Comparison of ENCODE assay signal across 9 cellular contexts in genomic region chr22:37804502-37804885, GRCh38. TPM values are rescaled to one million over a fixed set of nuclear protein-coding genes. Genes with fewer than 3 reads are reported as not detected.
DNase-seq lines count a peak whose midpoint lies in the region; ATAC-seq and TF ChIP-seq lines count a peak whose summit lies in the region.
"Had no signal": no experiment of that assay in that cellular context is flagged by ENCODE, and none has a peak within 500 bp of the region (broad histone marks: within the 10 kb centered on the region; RNA-seq: fewer than 3 reads in every experiment).

No MANE protein-coding gene starts in this region.

- H3K4me3 ChIP-seq in adrenal gland (peak overlapping the region in 2 of 4 donors; percentile 25 to 60), liver (ENCODE audit: low read depth in 1 of 3, low read length in 3 of 3) (peak overlapping the region in 1 of 3 donors; percentile 61), tibial artery (peak overlapping the region; percentile 51 to 60)

- TF ChIP-seq POLR2A in adrenal gland (IDR thresholded peaks at IDR 0.05), result no peak

- H3K9me3 ChIP-seq in adrenal gland (replicated peaks in 1 of 3) (no peaks in the 10 kb centered on the region), liver (ENCODE audit: control insufficient read depth in 4 of 4, low read length in 3 of 4) (no peaks in the 10 kb centered on the region), tibial artery (no peaks in the 10 kb centered on the region)

- H3K27ac ChIP-seq in adrenal gland (peak overlapping the region in 3 of 5 donors; percentile 74 to 88 (median 83)), liver (ENCODE audit: low read depth in 1 of 2, low read length in 2 of 2) (peak overlapping the region; percentile 48 to 89), tibial artery (peak overlapping the region; percentile 67 to 83)

- 0 to 15% (median 4%) methylated on average over 3 to 27 of the region's 27 CpGs for WGBS in adrenal gland, 4 donors
- 3% methylated on average over 27 of the region's 27 CpGs for WGBS in liver

- intact Hi-C loops in adrenal gland (cut with DNase I) (no loop called here), tibial artery (cut with DNase I; ENCODE audit: low total_unique reads) (no loop called here)

- H3K36me3 ChIP-seq in adrenal gland (replicated peaks in 1 of 2) (no peaks in the 10 kb centered on the region), liver (ENCODE audit: control insufficient read depth in 4 of 4, insufficient read depth in 3 of 4, low read depth in 1 of 4, low read length in 3 of 4) (no peaks in the 10 kb centered on the region), tibial artery (no peaks in the 10 kb centered on the region)

- peaks cover 62% of the 10 kb centered on the region for H3K27me3 Mint-ChIP-seq in activated CD8-positive, alpha-beta memory T cell treated with anti-CD3 and anti-CD28 coated beads, Interleukin-2, amount 10 ng/mL, durations not matched to agents 7 days and 5 days

- H3K27ac Mint-ChIP-seq in activated CD8-positive, alpha-beta memory T cell treated with anti-CD3 and anti-CD28 coated beads, Interleukin-2, amount 10 ng/mL, durations not matched to agents 7 days and 5 days, result no peak overlapping the region

- ATAC-seq in activated CD8-positive, alpha-beta memory T cell treated with anti-CD3 and anti-CD28 coated beads, Interleukin-2, amount 10 ng/mL, durations not matched to agents 7 days and 5 days, result no peak
- ATAC-seq in HG03280 (IDR thresholded peaks at IDR 0.05; ENCODE audit: unreplicated experiment) (no peak), GM21576 (IDR thresholded peaks at IDR 0.05; ENCODE audit: unreplicated experiment) (no peak)

- H3K27me3 ChIP-seq in adrenal gland, result no peaks in the 10 kb centered on the region
- no peaks in the 10 kb centered on the region for H3K27me3 ChIP-seq in liver (ENCODE audit: control insufficient read depth in 4 of 4, insufficient read depth in 4 of 4, low read length in 3 of 4)
- peaks cover 0 to 5% of the 10 kb centered on the region in 2 donors for H3K27me3 ChIP-seq in tibial artery

- CTCF ChIA-PET in activated CD8-positive, alpha-beta memory T cell treated with anti-CD3 and anti-CD28 coated beads, Interleukin-2, amount 10 ng/mL, durations not matched to agents 7 days and 5 days (lab: Charles Lee), result interaction anchor here (0.9 to 2.1 kb wide), 3 partner anchors 14 to 197 kb away, joined by 3 to 16 read pairs (median 3); no protein-coding TSS in a partner anchor

- H3K9ac ChIP-seq in liver (ENCODE audit: low read depth in 1 of 2, low read length in 2 of 2), result peak overlapping the region in 1 of 2 donors; percentile 43

- no peaks in the 10 kb centered on the region for H3K36me3 Mint-ChIP-seq in activated CD8-positive, alpha-beta memory T cell treated with anti-CD3 and anti-CD28 coated beads, Interleukin-2, amount 10 ng/mL, durations not matched to agents 7 days and 5 days

- TF ChIP-seq CTCF in adrenal gland (IDR thresholded peaks at IDR 0.05) (no peak), liver (IDR thresholded peaks at IDR 0.05; ENCODE audit: low read depth, low read length, missing input control) (no peak), tibial artery (IDR thresholded peaks at IDR 0.05) (no peak)

- TF ChIP-seq RAD21 in liver (IDR thresholded peaks at IDR 0.05), result no peak

- peak overlapping the region; percentile 46 for H3K4me3 Mint-ChIP-seq in activated CD8-positive, alpha-beta memory T cell treated with anti-CD3 and anti-CD28 coated beads, Interleukin-2, amount 10 ng/mL, durations not matched to agents 7 days and 5 days

- DNase-seq in activated CD8-positive, alpha-beta memory T cell treated with anti-CD3 and anti-CD28 coated beads, Interleukin-2, amount 10 ng/mL, durations not matched to agents 7 days and 5 days, result no peak
- DNase-seq in activated CD8-positive, alpha-beta memory T cell treated with anti-CD3 and anti-CD28 coated beads, Interleukin-2, amount 50 U/mL, for 4 hours, result no peak
- DNase-seq in adrenal gland (no peak), tibial artery (no peak)
- DNase-seq in stimulated activated CD4-positive, alpha-beta T cell treated with anti-CD3 and anti-CD28 coated beads, Interleukin-12 subunit alpha, Interleukin-12 subunit beta, amount 100 ng/mL, for 4 hours, result no peak
- DNase-seq: NK-92 treated with Interleukin-12 subunit alpha and Interleukin-12 subunit beta, amount 100 ng/mL, for 24 hours had no signal

- peaks cover 34 to 52% of the 10 kb centered on the region in 2 donors for H3K4me1 ChIP-seq in adrenal gland (replicated peaks in 1 of 2)
- H3K4me1 ChIP-seq in liver (ENCODE audit: control insufficient read depth in 4 of 4, insufficient read depth in 4 of 4, low read length in 3 of 4), result peaks cover 10 to 53% (median 44%) of the 10 kb centered on the region in 4 donors
- H3K4me1 ChIP-seq in tibial artery, result peaks cover 0 to 71% (median 49%) of the 10 kb centered on the region in 4 donors

- H3K9me3 Mint-ChIP-seq in activated CD8-positive, alpha-beta memory T cell treated with anti-CD3 and anti-CD28 coated beads, Interleukin-2, amount 10 ng/mL, durations not matched to agents 7 days and 5 days (ENCODE audit: low read depth), result no peaks in the 10 kb centered on the region

- peaks cover 33% of the 10 kb centered on the region for H3K4me1 Mint-ChIP-seq in activated CD8-positive, alpha-beta memory T cell treated with anti-CD3 and anti-CD28 coated beads, Interleukin-2, amount 10 ng/mL, durations not matched to agents 7 days and 5 days

TF ChIP-seq in liver, 16 proteins besides CTCF, POLR2A, EP300 and RAD21 (continues in another document):
- no peak for TF ChIP-seq MAX (IDR thresholded peaks at IDR 0.05)
- no peak for TF ChIP-seq YY1 (IDR thresholded peaks at IDR 0.05)
- TF ChIP-seq JUND (IDR thresholded peaks at IDR 0.05), result no peak
- TF ChIP-seq NR2F2 (IDR thresholded peaks at IDR 0.05), result no peak
- TF ChIP-seq EGR1 (IDR thresholded peaks at IDR 0.05; ENCODE audit: low read depth in 2 of 2), result no peak
- TF ChIP-seq RXRA (IDR thresholded peaks at IDR 0.05), result no peak
- TF ChIP-seq, protein P1, sequence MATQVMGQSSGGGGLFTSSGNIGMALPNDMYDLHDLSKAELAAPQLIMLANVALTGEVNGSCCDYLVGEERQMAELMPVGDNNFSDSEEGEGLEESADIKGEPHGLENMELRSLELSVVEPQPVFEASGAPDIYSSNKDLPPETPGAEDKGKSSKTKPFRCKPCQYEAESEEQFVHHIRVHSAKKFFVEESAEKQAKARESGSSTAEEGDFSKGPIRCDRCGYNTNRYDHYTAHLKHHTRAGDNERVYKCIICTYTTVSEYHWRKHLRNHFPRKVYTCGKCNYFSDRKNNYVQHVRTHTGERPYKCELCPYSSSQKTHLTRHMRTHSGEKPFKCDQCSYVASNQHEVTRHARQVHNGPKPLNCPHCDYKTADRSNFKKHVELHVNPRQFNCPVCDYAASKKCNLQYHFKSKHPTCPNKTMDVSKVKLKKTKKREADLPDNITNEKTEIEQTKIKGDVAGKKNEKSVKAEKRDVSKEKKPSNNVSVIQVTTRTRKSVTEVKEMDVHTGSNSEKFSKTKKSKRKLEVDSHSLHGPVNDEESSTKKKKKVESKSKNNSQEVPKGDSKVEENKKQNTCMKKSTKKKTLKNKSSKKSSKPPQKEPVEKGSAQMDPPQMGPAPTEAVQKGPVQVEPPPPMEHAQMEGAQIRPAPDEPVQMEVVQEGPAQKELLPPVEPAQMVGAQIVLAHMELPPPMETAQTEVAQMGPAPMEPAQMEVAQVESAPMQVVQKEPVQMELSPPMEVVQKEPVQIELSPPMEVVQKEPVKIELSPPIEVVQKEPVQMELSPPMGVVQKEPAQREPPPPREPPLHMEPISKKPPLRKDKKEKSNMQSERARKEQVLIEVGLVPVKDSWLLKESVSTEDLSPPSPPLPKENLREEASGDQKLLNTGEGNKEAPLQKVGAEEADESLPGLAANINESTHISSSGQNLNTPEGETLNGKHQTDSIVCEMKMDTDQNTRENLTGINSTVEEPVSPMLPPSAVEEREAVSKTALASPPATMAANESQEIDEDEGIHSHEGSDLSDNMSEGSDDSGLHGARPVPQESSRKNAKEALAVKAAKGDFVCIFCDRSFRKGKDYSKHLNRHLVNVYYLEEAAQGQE (IDR thresholded peaks at IDR 0.05), result no peak

RNA-seq across cellular contexts. Expression of gene GCAT, which starts 3.2 kb away (rescaled TPM):
- 10 to 100 TPM; 14.9 to 18.3 TPM for total RNA-seq in activated CD8-positive, alpha-beta memory T cell treated with anti-CD3 and anti-CD28 coated beads, Interleukin-2, amount 10 ng/mL, durations not matched to agents 7 days and 5 days
- total RNA-seq in adrenal gland (10 to 100 TPM; 20.5 to 87.9 (median 30.4) TPM), liver (10 to 100 TPM; 27.7 to 31.8 TPM)
- polyA plus RNA-seq in adrenal gland (10 to 100 TPM; 18.2 to 37.2 (median 37.1) TPM), liver (10 to 100 TPM; 20.7 to 32.6 TPM)

RNA-seq across cellular contexts. Expression of gene GALR3, which starts 18.7 kb away (rescaled TPM):
- not detected for total RNA-seq in activated CD8-positive, alpha-beta memory T cell treated with anti-CD3 and anti-CD28 coated beads, Interleukin-2, amount 10 ng/mL, durations not matched to agents 7 days and 5 days
- total RNA-seq in adrenal gland (under 1 TPM in 1 of 8 donors, not detected in 7; 0.19 TPM), liver (not detected)
- polyA plus RNA-seq in adrenal gland (not detected), liver (not detected)

RNA-seq across cellular contexts. Expression of gene ANKRD54, which starts 39.6 kb away (rescaled TPM):
- total RNA-seq in activated CD8-positive, alpha-beta memory T cell treated with anti-CD3 and anti-CD28 coated beads, Interleukin-2, amount 10 ng/mL, durations not matched to agents 7 days and 5 days, result 10 to 100 TPM; 27.2 to 31.2 TPM
- total RNA-seq in adrenal gland, result 100 to 1,000 TPM in 1 of 8 donors, 10 to 100 TPM in 7; 24.0 to 114 (median 42.2) TPM
- polyA plus RNA-seq in adrenal gland, result 10 to 100 TPM; 32.9 to 44.1 (median 40.6) TPM
- total RNA-seq in liver, result 10 to 100 TPM; 13.7 to 25.5 TPM
- 10 to 100 TPM; 10.7 to 11.3 TPM for polyA plus RNA-seq in liver

RNA-seq across cellular contexts. Expression of gene EIF3L, which starts 44.7 kb away (rescaled TPM):
- 100 to 1,000 TPM; 218 to 370 TPM for total RNA-seq in activated CD8-positive, alpha-beta memory T cell treated with anti-CD3 and anti-CD28 coated beads, Interleukin-2, amount 10 ng/mL, durations not matched to agents 7 days and 5 days
- 100 to 1,000 TPM; 188 to 474 (median 396) TPM for total RNA-seq in adrenal gland
- polyA plus RNA-seq in adrenal gland, result 100 to 1,000 TPM; 210 to 425 (median 291) TPM
- total RNA-seq in liver, result 100 to 1,000 TPM; 103 to 217 TPM
- 100 to 1,000 TPM; 104 to 117 TPM for polyA plus RNA-seq in liver
